In the genomic region with DNA sequence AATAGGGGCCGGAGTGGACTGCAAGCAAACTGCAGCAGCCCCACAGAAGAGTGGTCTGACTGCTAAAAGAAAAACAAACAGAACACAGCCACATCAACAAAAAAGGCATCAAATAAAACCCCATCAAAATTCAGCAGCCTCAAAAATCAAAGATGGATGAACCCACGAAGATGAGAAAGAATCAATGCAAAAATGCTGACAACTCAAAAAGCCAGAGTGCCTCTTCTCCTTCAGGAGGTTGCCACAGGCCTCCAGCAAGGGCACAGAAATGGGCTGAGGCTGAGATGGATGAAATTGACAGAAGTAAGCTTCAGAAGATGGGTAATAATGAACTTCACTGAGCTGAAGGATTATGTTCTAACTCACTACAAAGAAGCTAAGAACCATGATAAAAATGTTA, we compare ENCODE assay signal across 8 cellular contexts.
"Had no signal": no experiment of that assay in that cellular context is flagged by ENCODE, and none has a peak within 500 bp of the region (broad histone marks: within the 10 kb centered on the region; RNA-seq: fewer than 3 reads in every experiment).

No MANE protein-coding gene starts in this region.

- H3K27me3 Mint-ChIP-seq: IgD-negative memory B cell had no signal

- H3K4me1 Mint-ChIP-seq: GM23338, IgD-negative memory B cell had no signal

- H3K4me3 ChIP-seq: GM23338 had no signal

- H3K4me2 ChIP-seq: GM23338 had no signal

- H3K27ac ChIP-seq: HL-60 had no signal

- H3K27ac Mint-ChIP-seq: GM23338, IgD-negative memory B cell had no signal

- H2AFZ ChIP-seq: GM23338 had no signal

- ATAC-seq: GM23338 had no signal

- H3K4me3 Mint-ChIP-seq: GM23338, H9, IgD-negative memory B cell had no signal

- DNase-seq: H9, HCEC 1CT, KG1 had no signal

- FAIRE-seq: H1, H54 had no signal

- H3K36me3 Mint-ChIP-seq: IgD-negative memory B cell had no signal
